ENCODE assay signal across 14 cellular contexts in the genomic region with DNA sequence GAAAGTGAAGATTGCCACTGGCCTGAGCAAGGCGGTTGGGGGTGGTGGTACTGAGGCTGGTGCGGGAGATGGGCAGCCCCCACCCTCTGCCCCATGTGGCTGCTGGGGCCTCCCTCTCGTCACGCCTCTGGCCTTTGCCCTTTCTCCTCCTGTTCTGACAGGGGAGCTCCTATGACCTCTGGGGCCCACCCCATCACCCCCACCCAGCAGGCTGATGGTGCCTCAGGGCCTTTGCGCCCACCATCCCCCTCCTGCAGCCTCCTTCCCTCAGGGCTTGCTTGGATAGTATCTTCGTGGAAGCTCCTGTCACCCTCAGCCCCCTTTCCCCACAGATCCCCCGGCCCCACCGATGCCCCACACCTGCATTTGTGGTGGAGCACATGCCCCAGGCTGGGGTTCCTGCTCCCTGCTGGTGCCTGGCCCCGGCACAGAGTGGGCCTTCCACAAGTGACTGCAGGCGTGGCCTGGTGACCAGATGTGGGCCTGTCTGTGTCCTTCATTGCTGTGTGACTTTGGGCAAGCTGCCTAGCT. TPM values are rescaled to one million over a fixed set of nuclear protein-coding genes. Genes with fewer than 3 reads are reported as not detected.
DNase-seq lines count a peak whose midpoint lies in the region; ATAC-seq and TF ChIP-seq lines count a peak whose summit lies in the region.
"Had no signal": no experiment of that assay in that cellular context is flagged by ENCODE, and none has a peak within 500 bp of the region (broad histone marks: within the 10 kb centered on the region; RNA-seq: fewer than 3 reads in every experiment).

No MANE protein-coding gene starts in this region.

- CTCF ChIA-PET in mammary epithelial cell (lab: Charles Lee; ENCODE audit: low non-redundant PET), result no interaction called here

- no peaks in the 10 kb centered on the region for H3K9me3 ChIP-seq in breast epithelium
- H3K9me3 ChIP-seq in mammary epithelial cell (replicated peaks; ENCODE audit: insufficient read depth, low read length), result no peaks in the 10 kb centered on the region
- H3K9me3 ChIP-seq in H9 (ENCODE audit: control insufficient read depth, low read depth, low read length), result no peaks in the 10 kb centered on the region
- no peaks in the 10 kb centered on the region for H3K9me3 ChIP-seq in hepatocyte (ENCODE audit: low read depth)
- no peaks in the 10 kb centered on the region for H3K9me3 ChIP-seq in stomach
- H3K9me3 ChIP-seq: Caco-2 had no signal

- H2BK20ac ChIP-seq in H9 (ENCODE audit: low read depth, low read length, poor library complexity, severe bottlenecking), result no peak overlapping the region

- H3T11ph ChIP-seq in H9 (ENCODE audit: low read length), result no peak overlapping the region

- H3K23me2 ChIP-seq in H9 (ENCODE audit: insufficient read length, low read depth, low read length, poor library complexity, severe bottlenecking), result no peaks in the 10 kb centered on the region

- H3K4me2 ChIP-seq in mammary epithelial cell (ENCODE audit: insufficient read depth, low read depth, low read length), result no peak overlapping the region
- H3K4me2 ChIP-seq in H9 (ENCODE audit: insufficient read depth, insufficient read length, low read length), result no peak overlapping the region
- H3K4me2 ChIP-seq in hepatocyte, result no peak overlapping the region
- H3K4me2 ChIP-seq: neural progenitor cell had no signal

- TF ChIP-seq POLR2A in breast epithelium (IDR thresholded peaks at IDR 0.05), result no peak
- no peak for TF ChIP-seq POLR2A in stomach (IDR thresholded peaks at IDR 0.05)

- TF ChIP-seq EP300 in stomach (IDR thresholded peaks at IDR 0.05), result no peak

- H2AFZ ChIP-seq in mammary epithelial cell (ENCODE audit: low read depth, low read length) (no peak overlapping the region), H9 (ENCODE audit: low read length) (no peak overlapping the region), hepatocyte (no peak overlapping the region)
- H2AFZ ChIP-seq: neural progenitor cell had no signal

- no peak overlapping the region for H3K18ac ChIP-seq in H9 (ENCODE audit: insufficient read length, low read depth, low read length)

- no peaks in the 10 kb centered on the region for H3K36me3 Mint-ChIP-seq in H9 (ENCODE audit: insufficient read depth in 1 of 3, low read depth in 3 of 3)
- H3K36me3 Mint-ChIP-seq: neural progenitor cell had no signal

- H3K79me2 ChIP-seq in mammary epithelial cell (ENCODE audit: insufficient read depth, low read length) (no peaks in the 10 kb centered on the region), H9 (ENCODE audit: insufficient read depth, low read length) (no peaks in the 10 kb centered on the region), hepatocyte (no peaks in the 10 kb centered on the region)

- no peak overlapping the region for H3K56ac ChIP-seq in H9 (ENCODE audit: insufficient read length, low read depth, low read length)

- H3K36me3 ChIP-seq in breast epithelium, result peaks cover 2% of the 10 kb centered on the region
- H3K36me3 ChIP-seq in mammary epithelial cell (ENCODE audit: insufficient read depth, low read length), result no peaks in the 10 kb centered on the region
- no peaks in the 10 kb centered on the region for H3K36me3 ChIP-seq in hepatocyte (replicated peaks; ENCODE audit: insufficient read depth, low read depth)
- H3K36me3 ChIP-seq in stomach, result peaks cover 11 to 44% (median 41%) of the 10 kb centered on the region in 4 donors
- H3K36me3 ChIP-seq: neural progenitor cell had no signal

- peak; percentile 18 to 44 for DNase-seq in breast epithelium (ENCODE audit: low spot score in 2 of 2)
- no peak for DNase-seq in mammary epithelial cell
- peak; percentile 16 for DNase-seq in H9
- peak; percentile 3 for DNase-seq in hepatocyte (ENCODE audit: low spot score)
- peak; percentile 17 for DNase-seq in stomach
- no peak for DNase-seq in NCI-H748 treated with DMSO at 0.1 percent for 48 hours (lab: John Stamatoyannopoulos, UW)
- DNase-seq in NCI-H2227 (lab: John Stamatoyannopoulos, UW; ENCODE audit: unreplicated experiment), result no peak
- DNase-seq: Caco-2; mesenchymal stem cell; NCI-H1694 treated with DMSO at 0.1 percent for 48 hours; NCI-H510A treated with DMSO at 0.1 percent for 48 hours; stimulated activated naive B cell treated with anti-CD40 and anti-IgM and Interleukin-4, amounts not matched to agents 10 μg/mL and 1 μg/mL and 100 μg/mL, for 72 hours had no signal

- WGBS in mammary epithelial cell (ENCODE audit: low coverage, missing lambda C conversion rate), result no CpG with 5 or more reads among the region's 10 CpGs
- no CpG with 5 or more reads among the region's 10 CpGs for WGBS in H9 (ENCODE audit: extremely low coverage, insufficient read length, low lambda C conversion rate)
- 87% methylated on average over 6 of the region's 10 CpGs for WGBS in hepatocyte (ENCODE audit: low lambda C conversion rate, missing lambda C conversion rate)
- 89 to 98% (median 89%) methylated on average over 5 to 10 of the region's 10 CpGs for WGBS in stomach, 5 donors

- H2BK5ac ChIP-seq in H9 (ENCODE audit: insufficient read length, low read length), result no peak overlapping the region

- dilution Hi-C loops in mammary epithelial cell (cut with HindIII; ENCODE audit: low sequenced_read_pairs), result no loop called here

- no peak overlapping the region for H4K5ac ChIP-seq in H9 (ENCODE audit: insufficient read length, low read depth, low read length)

- H3K27me3 ChIP-seq in breast epithelium (no peaks in the 10 kb centered on the region), mammary epithelial cell (ENCODE audit: insufficient read depth, low read length) (no peaks in the 10 kb centered on the region), H9 (ENCODE audit: insufficient read depth, low read length) (no peaks in the 10 kb centered on the region; the same call in 1 of the 2 replicates), hepatocyte (no peaks in the 10 kb centered on the region), stomach (no peaks in the 10 kb centered on the region)
- H3K27me3 ChIP-seq: neural progenitor cell had no signal

- H3K27me3 Mint-ChIP-seq in H9 (ENCODE audit: low read depth), result peaks cover 1% of the 10 kb centered on the region; the same call in 1 of the 2 replicates
- H3K27me3 Mint-ChIP-seq: stimulated activated naive B cell treated with anti-CD40 and anti-IgM and Interleukin-4, amounts not matched to agents 10 μg/mL and 1 μg/mL and 100 μg/mL, for 72 hours had no signal

- peaks cover 9 to 11% of the 10 kb centered on the region in 2 experiments for H3K4me1 Mint-ChIP-seq in H9
- H3K4me1 Mint-ChIP-seq: stimulated activated naive B cell treated with anti-CD40 and anti-IgM and Interleukin-4, amounts not matched to agents 10 μg/mL and 1 μg/mL and 100 μg/mL, for 72 hours had no signal

- H2BK120ac ChIP-seq in H9 (ENCODE audit: low read depth, low read length, poor library complexity, severe bottlenecking), result no peak overlapping the region

- H3K9ac ChIP-seq in mammary epithelial cell (ENCODE audit: insufficient read depth, low read length) (no peak overlapping the region), H9 (ENCODE audit: extremely low read depth, insufficient read length, low read length) (no peak overlapping the region)
- H3K9ac ChIP-seq: neural progenitor cell had no signal

- H4K91ac ChIP-seq in H9 (ENCODE audit: insufficient read length, low read depth, low read length), result no peak overlapping the region

- TF ChIP-seq CTCF in breast epithelium (IDR thresholded peaks at IDR 0.05) (no peak), mammary epithelial cell (conservative IDR thresholded peaks at IDR 0.05 in 1 of 2, IDR thresholded peaks at IDR 0.05 in 1 of 2; ENCODE audit: extremely low read depth in 1 of 2, insufficient read depth in 1 of 2, low read depth in 1 of 2, low read length in 2 of 2) (no peak), H9 (conservative IDR thresholded peaks at IDR 0.05) (no peak), hepatocyte (IDR thresholded peaks at IDR 0.05; ENCODE audit: poor library complexity) (no peak), stomach (IDR thresholded peaks at IDR 0.05) (no peak)

- no peaks in the 10 kb centered on the region for H3K9me2 ChIP-seq in hepatocyte (replicated peaks; ENCODE audit: insufficient read depth)

- peaks cover 8 to 23% of the 10 kb centered on the region in 2 donors for H3K4me1 ChIP-seq in breast epithelium
- H3K4me1 ChIP-seq in mammary epithelial cell (ENCODE audit: insufficient read depth, low read length), result peaks cover 25% of the 10 kb centered on the region
- no peaks in the 10 kb centered on the region for H3K4me1 ChIP-seq in H9 (ENCODE audit: insufficient read depth, low read length)
- no peaks in the 10 kb centered on the region for H3K4me1 ChIP-seq in hepatocyte (ENCODE audit: insufficient read depth)
- peaks cover 0 to 15% (median 13%) of the 10 kb centered on the region in 4 donors for H3K4me1 ChIP-seq in stomach
- H3K4me1 ChIP-seq: Caco-2 had no signal

- H3K9me3 Mint-ChIP-seq in H9, result no peaks in the 10 kb centered on the region
- H3K9me3 Mint-ChIP-seq: neural progenitor cell; stimulated activated naive B cell treated with anti-CD40 and anti-IgM and Interleukin-4, amounts not matched to agents 10 μg/mL and 1 μg/mL and 100 μg/mL, for 72 hours had no signal

- ATAC-seq in HG02588 (IDR thresholded peaks at IDR 0.05; ENCODE audit: unreplicated experiment), result no peak
- ATAC-seq: stimulated activated naive B cell treated with anti-CD40 and anti-IgM and Interleukin-4, amounts not matched to agents 10 μg/mL and 1 μg/mL and 100 μg/mL, for 72 hours had no signal

- H2BK15ac ChIP-seq in H9 (ENCODE audit: low read depth, low read length), result no peak overlapping the region

- no peak overlapping the region for H4K8ac ChIP-seq in H9 (replicated peaks; ENCODE audit: insufficient read length, low read depth, low read length)

- BruUV-seq in mammary epithelial cell (replicated peaks; lab: Mats Ljungman, UMichigan), result no TSS peak

- in situ Hi-C loops in mammary epithelial cell (cut with MboI; ENCODE audit: low sequenced_read_pairs in 2 of 2), result no loop called here

- no peak overlapping the region for H3K4ac ChIP-seq in H9 (ENCODE audit: low read depth, low read length)

- no peak overlapping the region for H3K4me3 Mint-ChIP-seq in H9
- H3K4me3 Mint-ChIP-seq: neural progenitor cell; stimulated activated naive B cell treated with anti-CD40 and anti-IgM and Interleukin-4, amounts not matched to agents 10 μg/mL and 1 μg/mL and 100 μg/mL, for 72 hours had no signal

- H3K4me3 ChIP-seq in breast epithelium (no peak overlapping the region), mammary epithelial cell (replicated peaks in 1 of 3; ENCODE audit: insufficient read depth in 1 of 3, low read depth in 2 of 3, low read length in 3 of 3) (no peak overlapping the region), hepatocyte (no peak overlapping the region), stomach (no peak overlapping the region)
- H3K4me3 ChIP-seq: neural progenitor cell had no signal

- no peak overlapping the region for H3K23ac ChIP-seq in H9 (ENCODE audit: insufficient read length, low read depth, low read length)

- H4K20me1 ChIP-seq in mammary epithelial cell (ENCODE audit: insufficient read depth, low read length) (no peaks in the 10 kb centered on the region), H9 (ENCODE audit: control insufficient read depth, insufficient read depth, insufficient read length) (peaks cover 1% of the 10 kb centered on the region), hepatocyte (ENCODE audit: insufficient read depth, poor library complexity, severe bottlenecking) (no peaks in the 10 kb centered on the region)

- no peak overlapping the region for H2BK12ac ChIP-seq in H9 (ENCODE audit: insufficient read length, low read depth, low read length)

- no peak overlapping the region; the same call in 1 of the 2 replicates for H3K14ac ChIP-seq in H9 (ENCODE audit: insufficient read depth, low read length)

- no peak overlapping the region for H3K27ac ChIP-seq in breast epithelium
- H3K27ac ChIP-seq in mammary epithelial cell (ENCODE audit: insufficient read depth, low read depth, low read length), result no peak overlapping the region
- H3K27ac ChIP-seq in H9 (ENCODE audit: insufficient read length, low read depth, low read length), result no peak overlapping the region
- H3K27ac ChIP-seq in hepatocyte, result no peak overlapping the region
- H3K27ac ChIP-seq in stomach, result no peak overlapping the region
- H3K27ac ChIP-seq: neural progenitor cell had no signal

- no peaks in the 10 kb centered on the region for H3K79me1 ChIP-seq in H9 (ENCODE audit: insufficient read depth, low read depth, low read length, poor library complexity, severe bottlenecking)

- peak overlapping the region in 1 of 3 experiments; percentile 73; a peak in 1 of 7 replicates for H3K27ac Mint-ChIP-seq in H9
- H3K27ac Mint-ChIP-seq: neural progenitor cell; stimulated activated naive B cell treated with anti-CD40 and anti-IgM and Interleukin-4, amounts not matched to agents 10 μg/mL and 1 μg/mL and 100 μg/mL, for 72 hours had no signal

- intact Hi-C loops in breast epithelium (cut with DNase I; ENCODE audit: low total_unique reads), result no loop called here
- intact Hi-C loops in mammary epithelial cell (cut with micrococcal nuclease), result loop anchor here (2.0 kb wide), 1 partner anchor 55 kb away; the partner anchor contains the start of gene BEGAIN
- intact Hi-C loops in stomach (cut with DNase I; ENCODE audit: low total_unique reads), result no loop called here

- no peak overlapping the region for H2AK5ac ChIP-seq in H9 (ENCODE audit: insufficient read length, low read length)

RNA-seq across cellular contexts. Expression of gene BEGAIN, which starts 55.6 kb away (rescaled TPM):
- 1 to 10 TPM in 2 of 3 donors, under 1 TPM in 1; 0.64 to 4.1 (median 2.0) TPM for total RNA-seq in breast epithelium
- 1 to 10 TPM; 3.7 to 6.8 TPM for total RNA-seq in mammary epithelial cell
- 1.7 TPM for polyA plus RNA-seq in mammary epithelial cell
- polyA minus RNA-seq in mammary epithelial cell, result not detected
- 2.6 and 2.7 TPM in 2 replicates for total RNA-seq in H9 (2021)
- 0.56 and 1.4 TPM in 2 replicates for total RNA-seq in hepatocyte
- polyA plus RNA-seq in hepatocyte, result 1.8 and 2.5 TPM in 2 replicates
- total RNA-seq in stomach, result 1 to 10 TPM in 1 of 5 donors, not detected in 4; 1.1 TPM
- under 1 TPM; 0.31 to 0.92 (median 0.75) TPM for polyA plus RNA-seq in stomach

Comparison
In these comparisons a context has a peak if more than half of its experiments do, and no peak if none do; other contexts are left out.
1. DNase-seq: peak in breast epithelium (2 of 2), H9 (single experiment), hepatocyte (single experiment) and stomach (single experiment); none in mammary epithelial cell (single experiment), NCI-H748 treated with DMSO at 0.1 percent for 48 hours (single experiment) and NCI-H2227 (single experiment).